1 cellular context compared by ENCODE assay signal in the genomic region with DNA sequence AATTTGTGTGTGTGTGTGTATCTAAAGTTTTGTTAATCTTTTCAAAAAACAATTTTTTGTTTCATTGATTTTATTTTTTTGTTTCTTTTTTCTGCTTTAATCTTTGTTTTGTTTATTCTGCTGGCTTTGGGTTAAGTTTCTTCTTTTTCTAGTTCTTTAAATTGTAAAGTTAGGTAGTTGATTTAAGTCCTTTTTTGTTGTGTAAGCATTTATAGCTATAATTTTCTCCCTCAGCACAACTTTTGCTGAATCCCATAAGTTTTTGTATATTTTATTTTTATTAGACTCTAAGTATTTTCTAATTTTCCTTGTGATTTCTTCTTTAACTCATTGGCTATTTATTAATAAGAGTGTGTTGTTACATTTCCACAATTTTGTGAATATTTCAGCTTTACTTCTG.
TF ChIP-seq lines count a peak whose summit lies in the region.

No MANE protein-coding gene starts in this region.

TF ChIP-seq in K562, 482 proteins besides CTCF, POLR2A, EP300 and RAD21 (continued from another document):
- TF ChIP-seq, protein P1, sequence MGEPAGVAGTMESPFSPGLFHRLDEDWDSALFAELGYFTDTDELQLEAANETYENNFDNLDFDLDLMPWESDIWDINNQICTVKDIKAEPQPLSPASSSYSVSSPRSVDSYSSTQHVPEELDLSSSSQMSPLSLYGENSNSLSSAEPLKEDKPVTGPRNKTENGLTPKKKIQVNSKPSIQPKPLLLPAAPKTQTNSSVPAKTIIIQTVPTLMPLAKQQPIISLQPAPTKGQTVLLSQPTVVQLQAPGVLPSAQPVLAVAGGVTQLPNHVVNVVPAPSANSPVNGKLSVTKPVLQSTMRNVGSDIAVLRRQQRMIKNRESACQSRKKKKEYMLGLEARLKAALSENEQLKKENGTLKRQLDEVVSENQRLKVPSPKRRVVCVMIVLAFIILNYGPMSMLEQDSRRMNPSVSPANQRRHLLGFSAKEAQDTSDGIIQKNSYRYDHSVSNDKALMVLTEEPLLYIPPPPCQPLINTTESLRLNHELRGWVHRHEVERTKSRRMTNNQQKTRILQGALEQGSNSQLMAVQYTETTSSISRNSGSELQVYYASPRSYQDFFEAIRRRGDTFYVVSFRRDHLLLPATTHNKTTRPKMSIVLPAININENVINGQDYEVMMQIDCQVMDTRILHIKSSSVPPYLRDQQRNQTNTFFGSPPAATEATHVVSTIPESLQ (CRISPR knock-in tag; IDR thresholded peaks at IDR 0.05): no peak
- TF ChIP-seq BDP1 (IDR thresholded peaks at IDR 0.05; ENCODE audit: insufficient read depth, insufficient read length) (no peak), ZNF445 (CRISPR knock-in tag; IDR thresholded peaks at IDR 0.05; ENCODE audit: low read depth) (no peak), MAFK (IDR thresholded peaks at IDR 0.05; ENCODE audit: low read length) (peak; percentile 20; the same call in 1 of the 2 replicates), U2AF2 (optimal IDR thresholded peaks at IDR 0.05; ENCODE audit: low read depth, low read length) (no peak), MAFG (tag; conservative IDR thresholded peaks at IDR 0.05) (peak; percentile 31; the same call in 1 of the 2 replicates), SMARCA4 (IDR thresholded peaks at IDR 0.05) (no peak)
- TF ChIP-seq, protein P2, sequence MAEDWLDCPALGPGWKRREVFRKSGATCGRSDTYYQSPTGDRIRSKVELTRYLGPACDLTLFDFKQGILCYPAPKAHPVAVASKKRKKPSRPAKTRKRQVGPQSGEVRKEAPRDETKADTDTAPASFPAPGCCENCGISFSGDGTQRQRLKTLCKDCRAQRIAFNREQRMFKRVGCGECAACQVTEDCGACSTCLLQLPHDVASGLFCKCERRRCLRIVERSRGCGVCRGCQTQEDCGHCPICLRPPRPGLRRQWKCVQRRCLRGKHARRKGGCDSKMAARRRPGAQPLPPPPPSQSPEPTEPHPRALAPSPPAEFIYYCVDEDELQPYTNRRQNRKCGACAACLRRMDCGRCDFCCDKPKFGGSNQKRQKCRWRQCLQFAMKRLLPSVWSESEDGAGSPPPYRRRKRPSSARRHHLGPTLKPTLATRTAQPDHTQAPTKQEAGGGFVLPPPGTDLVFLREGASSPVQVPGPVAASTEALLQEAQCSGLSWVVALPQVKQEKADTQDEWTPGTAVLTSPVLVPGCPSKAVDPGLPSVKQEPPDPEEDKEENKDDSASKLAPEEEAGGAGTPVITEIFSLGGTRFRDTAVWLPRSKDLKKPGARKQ (CRISPR knock-in tag; IDR thresholded peaks at IDR 0.05): no peak
- TF ChIP-seq, protein P3, sequence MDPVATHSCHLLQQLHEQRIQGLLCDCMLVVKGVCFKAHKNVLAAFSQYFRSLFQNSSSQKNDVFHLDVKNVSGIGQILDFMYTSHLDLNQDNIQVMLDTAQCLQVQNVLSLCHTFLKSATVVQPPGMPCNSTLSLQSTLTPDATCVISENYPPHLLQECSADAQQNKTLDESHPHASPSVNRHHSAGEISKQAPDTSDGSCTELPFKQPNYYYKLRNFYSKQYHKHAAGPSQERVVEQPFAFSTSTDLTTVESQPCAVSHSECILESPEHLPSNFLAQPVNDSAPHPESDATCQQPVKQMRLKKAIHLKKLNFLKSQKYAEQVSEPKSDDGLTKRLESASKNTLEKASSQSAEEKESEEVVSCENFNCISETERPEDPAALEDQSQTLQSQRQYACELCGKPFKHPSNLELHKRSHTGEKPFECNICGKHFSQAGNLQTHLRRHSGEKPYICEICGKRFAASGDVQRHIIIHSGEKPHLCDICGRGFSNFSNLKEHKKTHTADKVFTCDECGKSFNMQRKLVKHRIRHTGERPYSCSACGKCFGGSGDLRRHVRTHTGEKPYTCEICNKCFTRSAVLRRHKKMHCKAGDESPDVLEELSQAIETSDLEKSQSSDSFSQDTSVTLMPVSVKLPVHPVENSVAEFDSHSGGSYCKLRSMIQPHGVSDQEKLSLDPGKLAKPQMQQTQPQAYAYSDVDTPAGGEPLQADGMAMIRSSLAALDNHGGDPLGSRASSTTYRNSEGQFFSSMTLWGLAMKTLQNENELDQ (CRISPR knock-in tag; IDR thresholded peaks at IDR 0.05; ENCODE audit: borderline replicate concordance): no peak
TF ChIP-seq in K562: peak in this region for 5.
